Comparison of ENCODE assay signal across 19 cellular contexts in the genomic region with DNA sequence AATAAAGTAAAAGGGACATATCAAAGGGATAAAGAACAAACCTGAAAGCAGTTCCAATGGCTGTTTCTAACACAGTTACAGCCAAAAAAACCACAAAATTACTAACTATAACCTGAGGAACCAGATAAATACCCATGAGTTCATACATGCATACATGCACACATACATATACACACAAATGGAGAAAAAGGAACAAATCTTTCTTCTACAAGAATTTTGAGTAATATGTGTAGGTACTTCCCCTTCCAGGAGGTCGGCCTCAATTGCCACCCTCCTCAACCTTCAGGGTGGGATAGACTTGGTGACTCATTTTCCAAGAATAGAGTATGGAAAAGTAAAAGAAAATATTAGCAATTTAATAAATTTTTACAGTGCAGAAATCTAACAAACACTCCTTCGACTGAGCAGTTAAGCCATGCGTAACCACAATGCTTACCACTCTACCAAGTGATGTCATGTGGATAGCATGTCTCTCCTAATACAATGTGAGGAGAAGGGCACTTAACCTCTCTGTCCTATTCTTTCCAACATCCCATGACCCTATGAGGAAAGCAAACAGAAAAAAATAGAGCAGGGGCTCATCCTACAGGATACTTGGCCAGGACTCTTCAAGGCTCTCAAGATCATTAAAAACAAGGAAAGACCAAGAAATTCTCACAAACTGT.
DNase-seq lines count a peak whose midpoint lies in the region; ATAC-seq, FAIRE-seq and TF ChIP-seq lines count a peak whose summit lies in the region.
"Had no signal": no experiment of that assay in that cellular context is flagged by ENCODE, and none has a peak within 500 bp of the region (broad histone marks: within the 10 kb centered on the region; RNA-seq: fewer than 3 reads in every experiment).

No MANE protein-coding gene starts in this region.

- H3K36me3 Mint-ChIP-seq in Caco-2 (ENCODE audit: insufficient read depth, unreplicated experiment) (no peaks in the 10 kb centered on the region), osteocyte (ENCODE audit: unreplicated experiment) (no peaks in the 10 kb centered on the region)

- intact Hi-C loops in Caco-2 (cut with micrococcal nuclease; ENCODE audit: unreplicated experiment): no loop called here

- FAIRE-seq in GM12891 (lab: Jason Lieb, UNC): no peak
- FAIRE-seq: keratinocyte had no signal

- no peaks in the 10 kb centered on the region for H3K27me3 ChIP-seq in SJCRH30
- no peaks in the 10 kb centered on the region for H3K27me3 ChIP-seq in Caco-2 (replicated peaks; ENCODE audit: control insufficient read depth, insufficient read depth, low read length)
- H3K27me3 ChIP-seq: ascending aorta, gastroesophageal sphincter had no signal

- no peak overlapping the region for H3K4me3 Mint-ChIP-seq in Caco-2 (ENCODE audit: unreplicated experiment)
- no peak overlapping the region for H3K4me3 Mint-ChIP-seq in osteocyte (ENCODE audit: unreplicated experiment)
- H3K4me3 Mint-ChIP-seq: activated T-cell treated with anti-CD3 and anti-CD28 coated beads, Interleukin-2, amount 50 U/mL, for 24 hours; GM23338; T-helper 1 cell treated with Interleukin-12 subunit alpha and Interleukin-12 subunit beta and Interleukin-4 antibody, amounts not matched to agents 30 μg/mL and 1 μg/mL, for 36 hours had no signal

- in situ Hi-C loops in ACHN (cut with HindIII; ENCODE audit: low pct_ligation_motif_present, low pct_unique_long_range_greater_than_20kb, low sequenced_read_pairs): no loop called here

- H3K27ac ChIP-seq in SJCRH30: peak overlapping the region; percentile 54
- H3K27ac ChIP-seq: ascending aorta, gastroesophageal sphincter had no signal

- no TSS peak for BruUV-seq in Caco-2 (replicated peaks; lab: Mats Ljungman, UMichigan)

- POLR2A ChIA-PET in Caco-2 (lab: Charles Lee): no interaction called here

- CTCF ChIA-PET in Caco-2 (lab: Charles Lee): no interaction called here

- H3K9me3 Mint-ChIP-seq in Caco-2 (ENCODE audit: unreplicated experiment): no peaks in the 10 kb centered on the region
- H3K9me3 Mint-ChIP-seq in osteocyte (ENCODE audit: unreplicated experiment): peaks cover 15% of the 10 kb centered on the region

- H3K4me3 ChIP-seq in SJCRH30 (no peak overlapping the region), Caco-2 (ENCODE audit: low read depth, low read length) (no peak overlapping the region)
- H3K4me3 ChIP-seq: ascending aorta, gastroesophageal sphincter, GM23338 had no signal

- H3K36me3 ChIP-seq in SJCRH30: no peaks in the 10 kb centered on the region
- H3K36me3 ChIP-seq in Caco-2 (ENCODE audit: control insufficient read depth, insufficient read depth, low read length): no peaks in the 10 kb centered on the region
- H3K36me3 ChIP-seq: ascending aorta, gastroesophageal sphincter had no signal

- H3K4me1 ChIP-seq in SJCRH30: peaks cover 33% of the 10 kb centered on the region
- no peaks in the 10 kb centered on the region for H3K4me1 ChIP-seq in Caco-2
- H3K4me1 ChIP-seq: ascending aorta, gastroesophageal sphincter had no signal

- no peak overlapping the region for H3K27ac Mint-ChIP-seq in Caco-2 (ENCODE audit: unreplicated experiment)
- no peak overlapping the region for H3K27ac Mint-ChIP-seq in osteocyte (ENCODE audit: unreplicated experiment)
- H3K27ac Mint-ChIP-seq: activated T-cell treated with anti-CD3 and anti-CD28 coated beads, Interleukin-2, amount 50 U/mL, for 24 hours; GM23338; progenitor cell of endocrine pancreas; T-helper 1 cell treated with Interleukin-12 subunit alpha and Interleukin-12 subunit beta and Interleukin-4 antibody, amounts not matched to agents 30 μg/mL and 1 μg/mL, for 36 hours had no signal

- no peak for ATAC-seq in HG03175 (IDR thresholded peaks at IDR 0.05; ENCODE audit: unreplicated experiment)
- ATAC-seq in HG02840 (IDR thresholded peaks at IDR 0.05; ENCODE audit: low FRiP score, unreplicated experiment): no peak
- ATAC-seq: gastroesophageal sphincter, GM23338 had no signal

- H3K27me3 Mint-ChIP-seq in Caco-2 (ENCODE audit: insufficient read depth, unreplicated experiment) (no peaks in the 10 kb centered on the region), osteocyte (ENCODE audit: unreplicated experiment) (no peaks in the 10 kb centered on the region)
- H3K27me3 Mint-ChIP-seq: activated T-cell treated with anti-CD3 and anti-CD28 coated beads, Interleukin-2, amount 50 U/mL, for 24 hours had no signal

- TF ChIP-seq CTCF in Caco-2 (IDR thresholded peaks at IDR 0.05; ENCODE audit: insufficient read depth in 1 of 2, low read depth in 1 of 2, low read length in 1 of 2, severe bottlenecking in 1 of 2, unreplicated experiment in 1 of 2): no peak
- no peak for TF ChIP-seq CTCF in osteocyte (IDR thresholded peaks at IDR 0.05)

- peaks cover 12% of the 10 kb centered on the region for H3K9me3 ChIP-seq in SJCRH30 (replicated peaks)
- H3K9me3 ChIP-seq in Caco-2: no peaks in the 10 kb centered on the region

- peak; percentile 73 for DNase-seq in ACHN
- no peak for DNase-seq in GM12891 (ENCODE audit: insufficient read length, low spot score)
- DNase-seq in SJCRH30: peak; percentile 44 to 72
- peak; percentile 93 for DNase-seq in glomerular visceral epithelial cell (ENCODE audit: extremely low spot score)
- DNase-seq in Caco-2: no peak
- no peak for DNase-seq in osteocyte (ENCODE audit: extremely low spot score, unreplicated experiment)
- DNase-seq: activated T-cell treated with anti-CD3 and anti-CD28 coated beads, Interleukin-2, amount 50 U/mL, for 24 hours; KG1; NCI-H2171; stimulated activated CD4-positive, alpha-beta T cell treated with anti-CD3 and anti-CD28 coated beads, Interleukin-1b, Interleukin-23, amount 100 ng/mL, for 48 hours; stimulated activated CD8-positive, alpha-beta memory T cell treated with anti-CD3 and anti-CD28 coated beads, Interleukin-4, amount 100 ng/mL, for 48 hours had no signal

- no peak for TF ChIP-seq POLR2A in GM12891 (IDR thresholded peaks at IDR 0.05; ENCODE audit: low read depth, low read length)

- H3K4me1 Mint-ChIP-seq in Caco-2 (ENCODE audit: low read depth, unreplicated experiment) (peaks cover 15% of the 10 kb centered on the region), osteocyte (ENCODE audit: unreplicated experiment) (peaks cover 3% of the 10 kb centered on the region)

TF ChIP-seq in GM12891, 5 proteins besides CTCF, POLR2A, EP300 and RAD21:
- TF ChIP-seq SPI1 (IDR thresholded peaks at IDR 0.05; ENCODE audit: low read depth, low read length) (no peak), PAX5 (IDR thresholded peaks at IDR 0.05; ENCODE audit: insufficient read depth, low read length, severe bottlenecking) (peak; percentile 51)

Comparison
In these comparisons a context has a peak if more than half of its experiments do, and no peak if none do; other contexts are left out.
1. DNase-seq: peak in ACHN (single experiment), SJCRH30 (2 of 2) and glomerular visceral epithelial cell (single experiment); none in GM12891 (single experiment), Caco-2 (0 of 2) and osteocyte (single experiment).